8 cellular contexts compared by ENCODE assay signal in the genomic region with DNA sequence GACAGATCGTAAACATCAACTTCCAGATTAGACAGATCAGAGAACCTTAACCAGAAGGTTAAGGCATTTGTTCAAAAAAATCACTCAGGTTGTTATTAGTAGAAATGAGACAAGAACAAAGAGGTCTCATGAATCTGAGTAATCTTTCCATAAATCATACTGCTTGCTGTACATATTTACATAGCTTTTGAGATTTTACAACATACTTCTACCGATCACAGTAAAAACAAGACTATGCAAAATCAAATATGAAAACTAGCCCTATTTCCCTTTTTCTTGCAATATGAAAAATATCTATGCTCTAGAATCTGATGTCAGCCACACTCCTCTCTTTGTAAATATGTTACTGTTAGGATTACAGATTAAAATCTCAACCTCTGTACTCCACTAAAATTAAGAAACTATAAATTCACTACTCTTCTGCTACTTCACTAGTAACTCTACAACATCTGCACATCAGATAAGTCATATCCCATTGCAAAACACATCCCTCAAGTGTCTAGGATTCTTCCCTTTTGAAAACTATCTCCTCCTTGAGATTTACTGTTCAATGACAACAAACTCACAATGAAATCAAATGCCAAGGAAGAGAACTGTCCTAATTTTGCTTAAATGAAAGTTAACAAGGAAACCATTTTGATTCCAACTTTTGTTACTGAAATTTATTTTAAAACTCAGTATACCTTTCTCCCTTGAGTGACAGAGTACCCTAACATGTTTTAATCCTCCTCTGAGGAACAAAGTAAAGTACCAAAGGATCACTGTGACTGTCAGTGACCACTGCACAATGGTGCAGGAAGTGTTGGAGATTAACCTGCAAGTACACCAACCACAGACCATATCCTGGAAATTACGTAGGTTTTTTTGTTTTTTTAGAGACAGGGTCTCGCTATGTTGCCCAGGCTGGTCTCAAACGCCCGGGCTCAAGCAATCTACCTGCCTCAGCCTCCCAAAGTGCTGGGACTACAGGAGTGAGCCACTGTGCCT. TPM values are rescaled to one million over a fixed set of nuclear protein-coding genes. Genes with fewer than 3 reads are reported as not detected.
DNase-seq lines count a peak whose midpoint lies in the region; ATAC-seq, FAIRE-seq and TF ChIP-seq lines count a peak whose summit lies in the region.

No MANE protein-coding gene starts in this region.

- no peaks in the 10 kb centered on the region; the same call in 1 of the 2 replicates for H4K20me1 ChIP-seq in HepG2 (ENCODE audit: insufficient read depth, low read length)

- WGBS in HepG2 (ENCODE audit: low lambda C conversion rate) = 96% methylated on average over 6 of the region's 6 CpGs
- WGBS in right lobe of liver (ENCODE audit: insufficient coverage, low coverage, low lambda C conversion rate, missing lambda C conversion rate) = 51% methylated on average over 6 of the region's 6 CpGs
- 81% methylated on average over 6 of the region's 6 CpGs for WGBS in esophagus muscularis mucosa

- no peak overlapping the region for H3K9ac ChIP-seq in HepG2 (ENCODE audit: insufficient read depth, low read depth, low read length)
- no peak overlapping the region for H3K9ac ChIP-seq in kidney (ENCODE audit: low read length in 2 of 2)

- H2AFZ ChIP-seq in HepG2 (ENCODE audit: low read length) = no peak overlapping the region

- TF ChIP-seq RAD21 in HepG2 (CRISPR knock-in tag; IDR thresholded peaks at IDR 0.05) = no peak

- H3K4me1 Mint-ChIP-seq in T-helper 2 cell treated with Interferon-gamma antibody and Interleukin-4, amounts not matched to agents 5 μg/mL and 100 μg/mL, for 36 hours (ENCODE audit: low read depth) = peaks cover 56% of the 10 kb centered on the region
- peaks cover 69% of the 10 kb centered on the region for H3K4me1 Mint-ChIP-seq in stimulated activated naive CD8-positive, alpha-beta T cell treated with anti-CD3 and anti-CD28 coated beads, Interleukin-15, Interleukin-2, amounts not matched to agents 100 ng/mL and 50 ng/mL, for 24 hours (ENCODE audit: low read depth)

- H3K27me3 ChIP-seq in HepG2 (ENCODE audit: control insufficient read depth in 1 of 2, insufficient read depth in 2 of 2, low read length in 2 of 2) (0 out of 5 replicates have a peak, but pooled peaks cover 0 to 1% of the 10 kb centered on the region in 2 experiments), right lobe of liver (no peaks in the 10 kb centered on the region), esophagus muscularis mucosa (no peaks in the 10 kb centered on the region), right atrium auricular region (no peaks in the 10 kb centered on the region)

- TF ChIP-seq CTCF in HepG2 (CRISPR knock-in tag; IDR thresholded peaks at IDR 0.05) (no peak), right lobe of liver (IDR thresholded peaks at IDR 0.05) (no peak), kidney (IDR thresholded peaks at IDR 0.05; ENCODE audit: borderline replicate concordance, extremely low read depth, insufficient read depth) (no peak), esophagus muscularis mucosa (IDR thresholded peaks at IDR 0.05) (no peak), right atrium auricular region (IDR thresholded peaks at IDR 0.05) (no peak)

- TF ChIP-seq POLR2A in HepG2 (IDR thresholded peaks at IDR 0.05; ENCODE audit: insufficient read depth in 1 of 2, low read depth in 2 of 2, low read length in 2 of 2) = no peak
- no peak for TF ChIP-seq POLR2A in right lobe of liver (IDR thresholded peaks at IDR 0.05)
- no peak for TF ChIP-seq POLR2A in esophagus muscularis mucosa (IDR thresholded peaks at IDR 0.05; ENCODE audit: low read depth)

- peaks cover 40% of the 10 kb centered on the region for H3K4me1 ChIP-seq in HepG2 (ENCODE audit: insufficient read depth, low read length)
- peaks cover 0 to 44% (median 15%) of the 10 kb centered on the region in 4 donors for H3K4me1 ChIP-seq in right lobe of liver
- peaks cover 7 to 15% of the 10 kb centered on the region in 2 donors for H3K4me1 ChIP-seq in kidney (ENCODE audit: control insufficient read depth in 1 of 2, insufficient read depth in 1 of 2, low read depth in 1 of 2, low read length in 2 of 2)
- peaks cover 0 to 42% (median 35%) of the 10 kb centered on the region in 4 donors for H3K4me1 ChIP-seq in esophagus muscularis mucosa
- peaks cover 0 to 25% of the 10 kb centered on the region in 2 donors for H3K4me1 ChIP-seq in right atrium auricular region

- peaks cover 21% of the 10 kb centered on the region for H3K36me3 Mint-ChIP-seq in T-helper 2 cell treated with Interferon-gamma antibody and Interleukin-4, amounts not matched to agents 5 μg/mL and 100 μg/mL, for 36 hours (ENCODE audit: low read depth)
- H3K36me3 Mint-ChIP-seq in stimulated activated naive CD8-positive, alpha-beta T cell treated with anti-CD3 and anti-CD28 coated beads, Interleukin-15, Interleukin-2, amounts not matched to agents 100 ng/mL and 50 ng/mL, for 24 hours (ENCODE audit: low read depth) = peaks cover 18% of the 10 kb centered on the region

- no peak overlapping the region for H3K4me2 ChIP-seq in HepG2 (ENCODE audit: low read depth, low read length)

- intact Hi-C loops in HepG2 (cut with micrococcal nuclease; ENCODE audit: unreplicated experiment) (no loop called here), right lobe of liver (cut with DNase I) (no loop called here), kidney (cut with DNase I) (no loop called here), esophagus muscularis mucosa (cut with DNase I) (no loop called here)

- H3K36me3 ChIP-seq in HepG2 (replicated peaks in 1 of 2; ENCODE audit: control insufficient read depth in 1 of 2, insufficient read depth in 2 of 2, low read length in 2 of 2) (peaks cover 2 to 4% of the 10 kb centered on the region in 2 experiments; a peak in 3 of 5 replicates), right lobe of liver (no peaks in the 10 kb centered on the region), kidney (ENCODE audit: control insufficient read depth in 1 of 2, insufficient read depth in 2 of 2, low read length in 2 of 2) (peaks cover 0 to 4% of the 10 kb centered on the region in 2 donors), esophagus muscularis mucosa (peaks cover 0 to 10% (median 0%) of the 10 kb centered on the region in 4 donors), right atrium auricular region (no peaks in the 10 kb centered on the region)

- in situ Hi-C loops in HepG2 (cut with HindIII; ENCODE audit: extremely low pct_ligation_motif_present, low pct_unique_long_range_greater_than_20kb) = no loop called here

- H3K9me3 Mint-ChIP-seq in T-helper 2 cell treated with Interferon-gamma antibody and Interleukin-4, amounts not matched to agents 5 μg/mL and 100 μg/mL, for 36 hours = no peaks in the 10 kb centered on the region
- H3K9me3 Mint-ChIP-seq in stimulated activated naive CD8-positive, alpha-beta T cell treated with anti-CD3 and anti-CD28 coated beads, Interleukin-15, Interleukin-2, amounts not matched to agents 100 ng/mL and 50 ng/mL, for 24 hours = no peaks in the 10 kb centered on the region

- no peaks in the 10 kb centered on the region for H3K27me3 Mint-ChIP-seq in T-helper 2 cell treated with Interferon-gamma antibody and Interleukin-4, amounts not matched to agents 5 μg/mL and 100 μg/mL, for 36 hours (ENCODE audit: low read depth)
- H3K27me3 Mint-ChIP-seq in stimulated activated naive CD8-positive, alpha-beta T cell treated with anti-CD3 and anti-CD28 coated beads, Interleukin-15, Interleukin-2, amounts not matched to agents 100 ng/mL and 50 ng/mL, for 24 hours = no peaks in the 10 kb centered on the region

- H3K27ac Mint-ChIP-seq in T-helper 2 cell treated with Interferon-gamma antibody and Interleukin-4, amounts not matched to agents 5 μg/mL and 100 μg/mL, for 36 hours = peak overlapping the region; percentile 86
- H3K27ac Mint-ChIP-seq in stimulated activated naive CD8-positive, alpha-beta T cell treated with anti-CD3 and anti-CD28 coated beads, Interleukin-15, Interleukin-2, amounts not matched to agents 100 ng/mL and 50 ng/mL, for 24 hours = peak overlapping the region; percentile 46

- DNase-seq in HepG2 (ENCODE audit: low spot score) (no peak), right lobe of liver (no peak), kidney (no peak), esophagus muscularis mucosa (ENCODE audit: extremely low spot score) (no peak), right atrium auricular region (ENCODE audit: low spot score) (no peak)
- DNase-seq in T-helper 2 cell treated with Interferon-gamma antibody and Interleukin-4, amounts not matched to agents 5 μg/mL and 100 μg/mL, for 36 hours (ENCODE audit: low spot score) = no peak

- no peak overlapping the region for H3K4me3 ChIP-seq in HepG2 (replicated peaks in 1 of 3; ENCODE audit: insufficient read depth in 1 of 3, low read depth in 2 of 3, low read length in 3 of 3)
- H3K4me3 ChIP-seq in right lobe of liver = no peak overlapping the region
- H3K4me3 ChIP-seq in kidney (ENCODE audit: low read length in 2 of 2) = no peak overlapping the region
- no peak overlapping the region for H3K4me3 ChIP-seq in esophagus muscularis mucosa
- H3K4me3 ChIP-seq in right atrium auricular region = no peak overlapping the region

- no peak for TF ChIP-seq EP300 in HepG2 (IDR thresholded peaks at IDR 0.05; ENCODE audit: low read depth in 2 of 2, low read length in 2 of 2)
- TF ChIP-seq EP300 in HepG2 (CRISPR knock-in tag; IDR thresholded peaks at IDR 0.05; ENCODE audit: borderline replicate concordance) = no peak
- TF ChIP-seq EP300 in esophagus muscularis mucosa (IDR thresholded peaks at IDR 0.05) = no peak

- ATAC-seq in HepG2 (no peak), right lobe of liver (no peak), HG02938 (IDR thresholded peaks at IDR 0.05; ENCODE audit: unreplicated experiment) (peak; percentile 59)

- H3K9me3 ChIP-seq in HepG2 (ENCODE audit: low read length) (no peaks in the 10 kb centered on the region), right lobe of liver (no peaks in the 10 kb centered on the region), kidney (ENCODE audit: control insufficient read depth in 1 of 2, low read length in 2 of 2) (no peaks in the 10 kb centered on the region), esophagus muscularis mucosa (no peaks in the 10 kb centered on the region), right atrium auricular region (no peaks in the 10 kb centered on the region)

- H3K27ac ChIP-seq in HepG2 (ENCODE audit: extremely low read length, insufficient read depth, low read length) (no peak overlapping the region), right lobe of liver (no peak overlapping the region), kidney (ENCODE audit: low read depth in 2 of 2, low read length in 2 of 2) (no peak overlapping the region), esophagus muscularis mucosa (replicated peaks in 1 of 4) (no peak overlapping the region), right atrium auricular region (no peak overlapping the region)

- peak overlapping the region; percentile 76 for H3K4me3 Mint-ChIP-seq in T-helper 2 cell treated with Interferon-gamma antibody and Interleukin-4, amounts not matched to agents 5 μg/mL and 100 μg/mL, for 36 hours
- peak overlapping the region; percentile 12 for H3K4me3 Mint-ChIP-seq in stimulated activated naive CD8-positive, alpha-beta T cell treated with anti-CD3 and anti-CD28 coated beads, Interleukin-15, Interleukin-2, amounts not matched to agents 100 ng/mL and 50 ng/mL, for 24 hours

- CTCF ChIA-PET in HepG2 (lab: Yijun Ruan, JAX; ENCODE audit: low intra/inter-chr PET ratio, low total read pairs) = no interaction called here

- peaks cover 50% of the 10 kb centered on the region for H3K79me2 ChIP-seq in HepG2 (ENCODE audit: insufficient read depth, low read length)

- BruUV-seq in HepG2 (replicated peaks; lab: Mats Ljungman, UMichigan) = no TSS peak

- FAIRE-seq in HepG2 (lab: Jason Lieb, UNC) = no peak
- FAIRE-seq in kidney (lab: Jason Lieb, UNC) = no peak

- POLR2A ChIA-PET in HepG2 (lab: Yijun Ruan, JAX) = no interaction called here

RNA-seq across cellular contexts. Expression of a gene that starts 12.8 kb away (rescaled TPM):
- total RNA-seq in HepG2 (2016; rRNA removed; fragmentation: Illumina TruSeq; extraction: Trizol) (39.7 and 66.9 TPM in 2 replicates), right lobe of liver (10 to 100 TPM; 15.7 to 41.5 (median 31.9) TPM), kidney (47.9 TPM), esophagus muscularis mucosa (10 to 100 TPM; 31.1 to 41.1 (median 34.0) TPM), right atrium auricular region (10 to 100 TPM; 14.2 to 23.5 TPM)
- total RNA-seq in HepG2 (2016; cell fraction: cytosol; rRNA removed; fragmentation: Illumina TruSeq; extraction: Trizol; ENCODE audit: low read depth) = 8.8 and 11.8 TPM in 2 replicates
- total RNA-seq in HepG2 (2016; cell fraction: insoluble cytoplasmic fraction; rRNA removed; fragmentation: Illumina TruSeq; extraction: Trizol) = 39.2 and 73.4 TPM in 2 replicates
- 21.6 and 37.2 TPM in 2 replicates for total RNA-seq in HepG2 (2016; cell fraction: membrane; rRNA removed; fragmentation: Illumina TruSeq; extraction: Trizol)
- 16.0 and 21.7 TPM in 2 replicates for total RNA-seq in HepG2 (2016; cell fraction: nucleus; rRNA removed; fragmentation: Illumina TruSeq; extraction: Trizol)
- polyA plus RNA-seq in HepG2 (2011; rRNA removed) (6.2 and 10.5 TPM in 2 replicates), kidney (ENCODE audit: insufficient read depth, low read depth, low replicate concordance) (14.2 TPM)
- polyA plus RNA-seq in HepG2 (2011; cell fraction: cytosol; rRNA removed) = 2.1 and 4.5 TPM in 2 replicates
- polyA plus RNA-seq in HepG2 (2011; cell fraction: nucleus; rRNA removed) = 3.3 and 5.6 TPM in 2 replicates
- polyA plus RNA-seq in HepG2 (2012) = 12.7 and 12.8 TPM in 2 replicates
- 8.6 and 9.2 TPM in 2 replicates for polyA plus RNA-seq in HepG2 (2016; cell fraction: cytosol; fragmentation: Illumina TruSeq; extraction: Trizol; ENCODE audit: low read depth)
- polyA plus RNA-seq in HepG2 (2016; cell fraction: insoluble cytoplasmic fraction; fragmentation: Illumina TruSeq; extraction: Trizol; ENCODE audit: low read depth) = 36.8 and 40.1 TPM in 2 replicates
- polyA plus RNA-seq in HepG2 (2016; cell fraction: membrane; fragmentation: Illumina TruSeq; extraction: Trizol; ENCODE audit: low read depth) = 14.1 and 15.5 TPM in 2 replicates
- polyA plus RNA-seq in HepG2 (2016; cell fraction: nucleus; fragmentation: Illumina TruSeq; extraction: Trizol; ENCODE audit: insufficient read depth, low read depth) = 14.8 and 21.0 TPM in 2 replicates
- polyA minus RNA-seq in HepG2 (2011; rRNA and poly(A)+ RNA removed; ENCODE audit: low replicate concordance) = 6.2 and 25.5 TPM in 2 replicates
- 17.4 and 25.9 TPM in 2 replicates for polyA minus RNA-seq in HepG2 (2011; cell fraction: cytosol; rRNA and poly(A)+ RNA removed)
- polyA minus RNA-seq in HepG2 (2011; cell fraction: nucleus; rRNA and poly(A)+ RNA removed) = 19.4 and 20.2 TPM in 2 replicates
